9 cellular contexts compared by ENCODE assay signal in genomic region chr10:69320521-69320920, GRCh38. TPM values are rescaled to one million over a fixed set of nuclear protein-coding genes. Genes with fewer than 3 reads are reported as not detected.
DNase-seq lines count a peak whose midpoint lies in the region; ATAC-seq lines count a peak whose summit lies in the region.
"Had no signal": no experiment of that assay in that cellular context is flagged by ENCODE, and none has a peak within 500 bp of the region (broad histone marks: within the 10 kb centered on the region; RNA-seq: fewer than 3 reads in every experiment).

No MANE protein-coding gene starts in this region.

- H3K4me3 ChIP-seq in subcutaneous abdominal adipose tissue (ENCODE audit: low read depth in 1 of 5, low read length in 5 of 5), result peak overlapping the region in 2 of 5 donors; percentile 67 to 96

- H3K9ac ChIP-seq in subcutaneous abdominal adipose tissue (ENCODE audit: low read length in 5 of 5), result no peak overlapping the region

- H3K27ac Mint-ChIP-seq in activated naive CD4-positive, alpha-beta T cell treated with anti-CD3 and anti-CD28 coated beads for 36 hours, result peak overlapping the region; percentile 93
- H3K27ac Mint-ChIP-seq in activated T-helper 17 cell treated with anti-CD3 and anti-CD28 coated beads, Interleukin-2, amount 50 U/mL, for 72 hours, result peak overlapping the region; percentile 94

- H3K27me3 ChIP-seq in subcutaneous abdominal adipose tissue (ENCODE audit: control insufficient read depth in 5 of 5, insufficient read depth in 4 of 5, low read length in 5 of 5), result no peaks in the 10 kb centered on the region

- H3K9me3 Mint-ChIP-seq in activated naive CD4-positive, alpha-beta T cell treated with anti-CD3 and anti-CD28 coated beads for 36 hours, result no peaks in the 10 kb centered on the region
- H3K9me3 Mint-ChIP-seq in activated T-helper 17 cell treated with anti-CD3 and anti-CD28 coated beads, Interleukin-2, amount 50 U/mL, for 72 hours, result no peaks in the 10 kb centered on the region

- DNase-seq in activated naive CD4-positive, alpha-beta T cell treated with anti-CD3 and anti-CD28 coated beads for 36 hours, result no peak
- no peak for DNase-seq in activated naive CD4-positive, alpha-beta T cell treated with Interleukin-2 at 50 U/mL for 16 hours
- DNase-seq in islet precursor cell, result peak; percentile 33
- no peak for DNase-seq in OCI-M2 (lab: John Stamatoyannopoulos, UW; ENCODE audit: unreplicated experiment)
- DNase-seq in HK-2 (ENCODE audit: unreplicated experiment), result no peak
- DNase-seq in amygdala (lab: John Stamatoyannopoulos, UW), result no peak
- DNase-seq: COR-L47 had no signal

- H3K9me3 ChIP-seq in subcutaneous abdominal adipose tissue (ENCODE audit: control insufficient read depth in 5 of 5, low read length in 5 of 5), result no peaks in the 10 kb centered on the region

- peaks cover 10 to 50% (median 44%) of the 10 kb centered on the region in 5 donors for H3K4me1 ChIP-seq in subcutaneous abdominal adipose tissue (ENCODE audit: control insufficient read depth in 5 of 5, insufficient read depth in 5 of 5, low read length in 5 of 5)

- CTCF ChIA-PET in activated naive CD4-positive, alpha-beta T cell treated with anti-CD3 and anti-CD28 coated beads for 36 hours (lab: Charles Lee), result interaction anchor here (0.6 to 1.4 kb wide), 3 partner anchors 17 to 469 kb away, joined by 3 to 4 read pairs (median 4); no protein-coding TSS in a partner anchor

- no peaks in the 10 kb centered on the region for H3K36me3 ChIP-seq in subcutaneous abdominal adipose tissue (ENCODE audit: control insufficient read depth in 5 of 5, insufficient read depth in 5 of 5, low read length in 5 of 5)

- peak overlapping the region; percentile 23 for H3K27ac ChIP-seq in subcutaneous abdominal adipose tissue (ENCODE audit: low read depth, low read length)

- peak overlapping the region; percentile 98 for H3K4me3 Mint-ChIP-seq in activated naive CD4-positive, alpha-beta T cell treated with anti-CD3 and anti-CD28 coated beads for 36 hours
- H3K4me3 Mint-ChIP-seq in activated T-helper 17 cell treated with anti-CD3 and anti-CD28 coated beads, Interleukin-2, amount 50 U/mL, for 72 hours, result peak overlapping the region; percentile 97

- ATAC-seq in activated T-helper 17 cell treated with anti-CD3 and anti-CD28 coated beads, Interleukin-2, amount 50 U/mL, for 72 hours (replicated peaks), result no peak

- no peaks in the 10 kb centered on the region for H3K27me3 Mint-ChIP-seq in activated naive CD4-positive, alpha-beta T cell treated with anti-CD3 and anti-CD28 coated beads for 36 hours (ENCODE audit: low read depth)
- H3K27me3 Mint-ChIP-seq in activated T-helper 17 cell treated with anti-CD3 and anti-CD28 coated beads, Interleukin-2, amount 50 U/mL, for 72 hours, result no peaks in the 10 kb centered on the region

- intact Hi-C loops in activated naive CD4-positive, alpha-beta T cell treated with anti-CD3 and anti-CD28 coated beads for 36 hours (cut with micrococcal nuclease), result no loop called here

- peaks cover 62% of the 10 kb centered on the region for H3K4me1 Mint-ChIP-seq in activated naive CD4-positive, alpha-beta T cell treated with anti-CD3 and anti-CD28 coated beads for 36 hours (ENCODE audit: low read depth)
- H3K4me1 Mint-ChIP-seq in activated T-helper 17 cell treated with anti-CD3 and anti-CD28 coated beads, Interleukin-2, amount 50 U/mL, for 72 hours, result peaks cover 27% of the 10 kb centered on the region

- H3K36me3 Mint-ChIP-seq in activated naive CD4-positive, alpha-beta T cell treated with anti-CD3 and anti-CD28 coated beads for 36 hours (ENCODE audit: low read depth), result peaks cover 15% of the 10 kb centered on the region
- H3K36me3 Mint-ChIP-seq in activated T-helper 17 cell treated with anti-CD3 and anti-CD28 coated beads, Interleukin-2, amount 50 U/mL, for 72 hours (ENCODE audit: low read depth), result peaks cover 66% of the 10 kb centered on the region

RNA-seq across cellular contexts. Expression of gene HK1, which starts 42.2 kb away (rescaled TPM):
- 100 to 1,000 TPM; 172 to 179 TPM for total RNA-seq in activated naive CD4-positive, alpha-beta T cell treated with anti-CD3 and anti-CD28 coated beads for 36 hours
- total RNA-seq in activated T-helper 17 cell treated with anti-CD3 and anti-CD28 coated beads, Interleukin-2, amount 50 U/mL, for 72 hours, result 100 to 1,000 TPM; 216 to 221 TPM
